Comparison of ENCODE assay signal across 10 cellular contexts in the genomic region with DNA sequence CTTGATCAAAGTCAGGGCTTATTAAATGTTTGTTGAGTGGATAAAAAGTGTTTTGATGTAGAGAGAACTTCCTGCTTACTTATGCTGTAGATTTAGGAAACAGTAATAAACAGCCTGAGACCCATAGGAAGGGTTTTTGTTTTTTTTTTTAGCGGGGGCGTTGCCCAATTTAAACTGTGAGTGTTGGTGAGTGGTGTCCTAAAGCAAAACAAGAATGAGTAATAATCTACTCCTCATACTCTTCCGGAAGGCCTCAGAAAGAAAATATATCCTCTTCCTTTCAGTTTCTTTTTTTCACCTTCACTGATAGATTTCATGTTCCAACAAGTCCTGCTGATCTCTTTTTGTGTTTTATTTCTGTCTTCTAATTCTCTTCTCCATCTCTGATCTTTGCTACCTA.
DNase-seq lines count a peak whose midpoint lies in the region; ATAC-seq lines count a peak whose summit lies in the region.
"Had no signal": no experiment of that assay in that cellular context is flagged by ENCODE, and none has a peak within 500 bp of the region (broad histone marks: within the 10 kb centered on the region; RNA-seq: fewer than 3 reads in every experiment).

No MANE protein-coding gene starts in this region.

- H3K27ac Mint-ChIP-seq in activated CD4-positive, alpha-beta memory T cell treated with anti-CD3 and anti-CD28 coated beads for 36 hours, result peak overlapping the region; percentile 84
- H3K27ac Mint-ChIP-seq: naive B cell had no signal

- H3K27me3 Mint-ChIP-seq in activated CD4-positive, alpha-beta memory T cell treated with anti-CD3 and anti-CD28 coated beads for 36 hours, result no peaks in the 10 kb centered on the region

- peak; percentile 56 for ATAC-seq in GM19467 (IDR thresholded peaks at IDR 0.05; ENCODE audit: unreplicated experiment)

- peak overlapping the region; percentile 59 for H3K4me3 Mint-ChIP-seq in activated CD4-positive, alpha-beta memory T cell treated with anti-CD3 and anti-CD28 coated beads for 36 hours
- H3K4me3 Mint-ChIP-seq: naive B cell had no signal

- CTCF ChIA-PET in activated CD4-positive, alpha-beta memory T cell treated with anti-CD3 and anti-CD28 coated beads for 36 hours (lab: Charles Lee), result no interaction called here

- peaks cover 14% of the 10 kb centered on the region for H3K4me1 Mint-ChIP-seq in activated CD4-positive, alpha-beta memory T cell treated with anti-CD3 and anti-CD28 coated beads for 36 hours (ENCODE audit: low read depth)
- H3K4me1 Mint-ChIP-seq: naive B cell had no signal

- intact Hi-C loops in activated CD4-positive, alpha-beta memory T cell treated with anti-CD3 and anti-CD28 coated beads for 36 hours (cut with micrococcal nuclease), result loop anchor here (1.0 kb wide), 1 partner anchor 36 kb away; no protein-coding TSS in a partner anchor

- POLR2A ChIA-PET in activated CD4-positive, alpha-beta memory T cell treated with anti-CD3 and anti-CD28 coated beads for 36 hours (lab: Charles Lee), result no interaction called here

- no peaks in the 10 kb centered on the region for H3K9me3 Mint-ChIP-seq in activated CD4-positive, alpha-beta memory T cell treated with anti-CD3 and anti-CD28 coated beads for 36 hours

- no peaks in the 10 kb centered on the region for H3K36me3 Mint-ChIP-seq in activated CD4-positive, alpha-beta memory T cell treated with anti-CD3 and anti-CD28 coated beads for 36 hours
- H3K36me3 Mint-ChIP-seq: naive B cell had no signal

- peak; percentile 19 for DNase-seq in EL
- no peak for DNase-seq in activated CD4-positive, alpha-beta memory T cell treated with anti-CD3 and anti-CD28 coated beads for 36 hours
- DNase-seq in kidney tubule cell (ENCODE audit: low spot score), result peak; percentile 16
- no peak for DNase-seq in medulla oblongata (ENCODE audit: extremely low spot score)
- no peak for DNase-seq in activated effector memory CD4-positive, alpha-beta T cell treated with Interleukin-2 at 50 U/mL for 16 hours
- DNase-seq in NCI-H2227 treated with DMSO at 0.1 percent for 48 hours (lab: John Stamatoyannopoulos, UW), result no peak
- DNase-seq: DMS79, naive B cell, NCI-H510A had no signal

Comparison
In these comparisons a context has a peak if more than half of its experiments do, and no peak if none do; other contexts are left out.
1. DNase-seq: peak in EL (single experiment) and kidney tubule cell (single experiment); none in activated CD4-positive, alpha-beta memory T cell treated with anti-CD3 and anti-CD28 coated beads for 36 hours (single experiment), medulla oblongata (single experiment), activated effector memory CD4-positive, alpha-beta T cell treated with Interleukin-2 at 50 U/mL for 16 hours (single experiment) and NCI-H2227 treated with DMSO at 0.1 percent for 48 hours (single experiment).